In genomic region chr1:117842408-117843170, GRCh38 we compare ENCODE assay signal across 14 cellular contexts.
DNase-seq lines count a peak whose midpoint lies in the region; ATAC-seq, FAIRE-seq and TF ChIP-seq lines count a peak whose summit lies in the region.
"Had no signal": no experiment of that assay in that cellular context is flagged by ENCODE, and none has a peak within 500 bp of the region (broad histone marks: within the 10 kb centered on the region; RNA-seq: fewer than 3 reads in every experiment).

No MANE protein-coding gene starts in this region.

- H3K4me3 ChIP-seq in H7 (ENCODE audit: insufficient read depth, low read depth, low read length): no peak overlapping the region
- H3K4me3 ChIP-seq: cardiac muscle cell, hepatocyte, testis had no signal

- H3K27me3 Mint-ChIP-seq in activated T-helper 17 cell treated with anti-CD3 and anti-CD28 coated beads, Interleukin-2, amount 50 U/mL, for 72 hours: no peaks in the 10 kb centered on the region

- H3K36me3 Mint-ChIP-seq in activated T-helper 17 cell treated with anti-CD3 and anti-CD28 coated beads, Interleukin-2, amount 50 U/mL, for 72 hours (ENCODE audit: low read depth): peaks cover 24% of the 10 kb centered on the region

- no peaks in the 10 kb centered on the region for H3K27me3 ChIP-seq in H7 (ENCODE audit: control insufficient read depth, insufficient read depth, low read length)
- H3K27me3 ChIP-seq: cardiac muscle cell, hepatocyte, testis had no signal

- DNase-seq in H7: peak; percentile 16
- DNase-seq in RPMI7951 (ENCODE audit: low read depth): peak; percentile 38
- DNase-seq in glomerular visceral epithelial cell (ENCODE audit: extremely low spot score): peak; percentile 70
- DNase-seq in urothelium cell line (ENCODE audit: low spot score): peak; percentile 32
- no peak for DNase-seq in HT-29 (ENCODE audit: low spot score)
- DNase-seq in GM12892 (ENCODE audit: insufficient read length): no peak
- DNase-seq: activated CD8-positive, alpha-beta T cell treated with anti-CD3 and anti-CD28 coated beads, Interleukin-2, amount 10 ng/mL, durations not matched to agents 7 days and 5 days; NCI-H2227 treated with DMSO at 0.1 percent for 48 hours; stimulated activated CD4-positive, alpha-beta T cell treated with anti-CD3 and anti-CD28 coated beads, Interleukin-12 subunit alpha, Interleukin-12 subunit beta, amount 100 ng/mL, for 4 hours; testis had no signal

- H3K4me1 Mint-ChIP-seq in activated T-helper 17 cell treated with anti-CD3 and anti-CD28 coated beads, Interleukin-2, amount 50 U/mL, for 72 hours: no peaks in the 10 kb centered on the region

- TF ChIP-seq POLR2A in GM12892 (IDR thresholded peaks at IDR 0.05; ENCODE audit: low read depth, low read length): no peak

- no peak overlapping the region for H3K4me3 Mint-ChIP-seq in activated T-helper 17 cell treated with anti-CD3 and anti-CD28 coated beads, Interleukin-2, amount 50 U/mL, for 72 hours
- H3K4me3 Mint-ChIP-seq: activated CD8-positive, alpha-beta T cell treated with anti-CD3 and anti-CD28 coated beads, Interleukin-2, amount 10 ng/mL, durations not matched to agents 7 days and 5 days had no signal

- FAIRE-seq in urothelium cell line (lab: Jason Lieb, UNC): no peak
- no peak for FAIRE-seq in GM12892 (lab: Jason Lieb, UNC)
- FAIRE-seq: RCC 7860 had no signal

- ATAC-seq in activated T-helper 17 cell treated with anti-CD3 and anti-CD28 coated beads, Interleukin-2, amount 50 U/mL, for 72 hours (replicated peaks): no peak
- ATAC-seq: activated CD8-positive, alpha-beta T cell treated with anti-CD3 and anti-CD28 coated beads, Interleukin-2, amount 10 ng/mL, durations not matched to agents 7 days and 5 days had no signal

- no peak overlapping the region for H3K27ac Mint-ChIP-seq in activated T-helper 17 cell treated with anti-CD3 and anti-CD28 coated beads, Interleukin-2, amount 50 U/mL, for 72 hours
- H3K27ac Mint-ChIP-seq: activated CD8-positive, alpha-beta T cell treated with anti-CD3 and anti-CD28 coated beads, Interleukin-2, amount 10 ng/mL, durations not matched to agents 7 days and 5 days had no signal

- no peaks in the 10 kb centered on the region for H3K36me3 ChIP-seq in H7 (replicated peaks; ENCODE audit: control insufficient read depth, insufficient read depth, low read length)
- H3K36me3 ChIP-seq: cardiac muscle cell had no signal

- peaks cover 12% of the 10 kb centered on the region for H3K9me3 Mint-ChIP-seq in activated T-helper 17 cell treated with anti-CD3 and anti-CD28 coated beads, Interleukin-2, amount 50 U/mL, for 72 hours

Comparison
In these comparisons a context has a peak if more than half of its experiments do, and no peak if none do; other contexts are left out.
1. DNase-seq: peak in H7 (single experiment), RPMI7951 (single experiment), glomerular visceral epithelial cell (single experiment) and urothelium cell line (single experiment); none in HT-29 (single experiment) and GM12892 (single experiment).